In genomic region chr11:84947070-84947469, GRCh38 we compare ENCODE assay signal across 22 cellular contexts.
"Had no signal": no experiment of that assay in that cellular context is flagged by ENCODE, and none has a peak within 500 bp of the region (broad histone marks: within the 10 kb centered on the region; RNA-seq: fewer than 3 reads in every experiment).

No MANE protein-coding gene starts in this region.

- H3K4me3 Mint-ChIP-seq: natural killer cell, neural crest cell had no signal

- H3K27ac ChIP-seq: coronary artery, esophagus muscularis mucosa, gastrocnemius medialis, ovary, right atrium auricular region, sigmoid colon, skin epidermis, stomach, thoracic aorta, transverse colon had no signal

- H3K9me3 ChIP-seq: gastrocnemius medialis, ovary, sigmoid colon, transverse colon had no signal

- H3K27ac Mint-ChIP-seq: natural killer cell had no signal

- ATAC-seq: gastrocnemius medialis, left lobe of liver, natural killer cell had no signal

- H3K27me3 ChIP-seq: esophagus muscularis mucosa, gastrocnemius medialis, heart right ventricle, ovary, right atrium auricular region, sigmoid colon, stomach, transverse colon had no signal

- H3K36me3 ChIP-seq: esophagus muscularis mucosa, gastrocnemius medialis, heart right ventricle, ovary, right atrium auricular region, sigmoid colon, stomach, thoracic aorta, transverse colon had no signal

- H3K4me3 ChIP-seq: coronary artery, esophagus muscularis mucosa, gastrocnemius medialis, heart right ventricle, ovary, right atrium auricular region, sigmoid colon, skin epidermis, stomach, thoracic aorta, transverse colon had no signal

- H3K4me1 Mint-ChIP-seq: natural killer cell, neural crest cell had no signal

- DNase-seq: effector CD4-positive, alpha-beta T cell; gastrocnemius medialis; heart right ventricle; hypothalamus; islet precursor cell; mammary epithelial cell; natural killer cell; nucleus accumbens; ovary; sigmoid colon; stimulated activated CD4-positive, alpha-beta T cell treated with anti-CD3 and anti-CD28 coated beads, Interleukin-12 subunit alpha, Interleukin-12 subunit beta, amount 100 ng/mL, for 4 hours; stimulated activated naive CD4-positive, alpha-beta T cell; stomach; substantia nigra; transverse colon had no signal

- H3K4me1 ChIP-seq: esophagus muscularis mucosa, gastrocnemius medialis, right atrium auricular region, sigmoid colon, stomach, transverse colon had no signal
